ENCODE assay signal across 31 cellular contexts in the genomic region with DNA sequence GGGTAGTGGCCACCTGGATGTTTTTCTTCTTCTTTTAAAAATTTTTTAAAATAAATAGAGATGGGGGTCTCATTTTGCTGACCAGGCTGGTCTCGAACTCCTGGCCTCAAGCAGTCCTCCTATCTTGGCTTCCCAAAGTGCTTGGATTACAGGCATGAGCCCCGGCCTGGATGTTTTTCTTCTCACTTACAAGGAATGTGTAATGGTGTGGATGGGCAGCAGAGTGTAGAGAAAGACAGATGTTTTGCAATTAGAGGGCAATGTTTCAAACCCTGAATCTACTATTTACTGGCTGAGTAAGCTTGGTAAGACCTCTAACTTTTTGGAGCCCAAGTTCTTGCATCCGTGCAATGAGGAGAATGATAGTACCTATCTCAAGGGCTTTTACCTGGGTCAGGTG. TPM values are rescaled to one million over a fixed set of nuclear protein-coding genes. Genes with fewer than 3 reads are reported as not detected.
DNase-seq lines count a peak whose midpoint lies in the region; ATAC-seq and TF ChIP-seq lines count a peak whose summit lies in the region.
"Had no signal": no experiment of that assay in that cellular context is flagged by ENCODE, and none has a peak within 500 bp of the region (broad histone marks: within the 10 kb centered on the region; RNA-seq: fewer than 3 reads in every experiment).

No MANE protein-coding gene starts in this region.

- ATAC-seq in left lobe of liver (peak; percentile 31), GM19452 (IDR thresholded peaks at IDR 0.05; ENCODE audit: unreplicated experiment) (no peak)
- ATAC-seq: Panc1, pancreas had no signal

- no peak overlapping the region for H2AFZ ChIP-seq in fibroblast of lung (ENCODE audit: low read length)

- no peak overlapping the region for H3K4me3 ChIP-seq in fibroblast of lung (replicated peaks in 1 of 4; ENCODE audit: control extremely low read depth in 1 of 4, insufficient read depth in 1 of 4, low read depth in 3 of 4, low read length in 4 of 4)
- H3K4me3 ChIP-seq: ascending aorta, esophagus muscularis mucosa, HAP-1, pancreas, right atrium auricular region, spleen, upper lobe of left lung had no signal

- no peaks in the 10 kb centered on the region for H3K36me3 ChIP-seq in fibroblast of lung (ENCODE audit: control insufficient read depth, insufficient read depth, low read length)
- H3K36me3 ChIP-seq: ascending aorta, esophagus muscularis mucosa, HAP-1, pancreas, right atrium auricular region, spleen, upper lobe of left lung had no signal

- H3K9me3 ChIP-seq in fibroblast of lung (ENCODE audit: control insufficient read depth, insufficient read depth, low read depth, low read length): no peaks in the 10 kb centered on the region
- H3K9me3 ChIP-seq: esophagus muscularis mucosa, HAP-1, pancreas, right atrium auricular region, upper lobe of left lung had no signal

- H3K4me2 ChIP-seq in fibroblast of lung (ENCODE audit: extremely low read depth, insufficient read depth, low read length): no peak overlapping the region

- H3K27ac ChIP-seq in fibroblast of lung (ENCODE audit: insufficient read depth, low read length): no peak overlapping the region
- H3K27ac ChIP-seq: ascending aorta, esophagus muscularis mucosa, pancreas, right atrium auricular region, spleen, upper lobe of left lung had no signal

- DNase-seq in AG20443 (ENCODE audit: low spot score) (peak; percentile 69), M059J (ENCODE audit: low read depth) (peak; percentile 21), fibroblast of lung (ENCODE audit: low read depth in 2 of 2) (peak; percentile 18 to 24), left lobe of liver (ENCODE audit: low spot score) (no peak), NOMO-1 (lab: John Stamatoyannopoulos, UW; ENCODE audit: unreplicated experiment in 2 of 2) (no peak), T-helper 9 cell (no peak)
- DNase-seq in activated CD4-positive, alpha-beta T cell treated with anti-CD3 and anti-CD28 coated beads, Interleukin-2, amount 50 U/mL, for 1 hour: no peak
- DNase-seq: activated CD4-positive, CD25-positive, alpha-beta regulatory T cell treated with anti-CD3 and anti-CD28 coated beads, Interleukin-2, amount 50 U/mL, for 72 hours; activated effector memory CD4-positive, alpha-beta T cell treated with Interleukin-2 at 50 U/mL for 16 hours; activated T-cell treated with anti-CD3 and anti-CD28 coated beads for 4 hours; caudate nucleus; CD4-positive, CD25-positive, alpha-beta regulatory T cell; endodermal cell; kidney; mammary epithelial cell; MM.1S; NCI-H1417; NCI-H2029 treated with DMSO at 0.1 percent for 48 hours; NCI-H69; pancreas; SIG-M5; spleen; stimulated activated CD4-positive, alpha-beta T cell treated with anti-CD3 and anti-CD28 coated beads, Interleukin-2, amount 100 ng/mL, for 48 hours; SW 1271; upper lobe of left lung had no signal

- H4K20me1 ChIP-seq in fibroblast of lung (ENCODE audit: control insufficient read depth, extremely low read depth, insufficient read depth, low read length): no peaks in the 10 kb centered on the region

- no peaks in the 10 kb centered on the region for H3K4me1 ChIP-seq in fibroblast of lung (ENCODE audit: control insufficient read depth, extremely low read depth, insufficient read depth, low read length)
- H3K4me1 ChIP-seq: ascending aorta, esophagus muscularis mucosa, HAP-1, pancreas, right atrium auricular region, spleen, upper lobe of left lung had no signal

- no peak for TF ChIP-seq CTCF in fibroblast of lung (conservative IDR thresholded peaks at IDR 0.05 in 1 of 2, IDR thresholded peaks at IDR 0.05 in 1 of 2; ENCODE audit: low read depth in 1 of 2, low read length in 2 of 2)

- H3K9ac ChIP-seq in fibroblast of lung (ENCODE audit: insufficient read depth, low read length): no peak overlapping the region

- no peaks in the 10 kb centered on the region for H3K79me2 ChIP-seq in fibroblast of lung (ENCODE audit: control insufficient read depth, insufficient read depth, low read length)

- H3K27me3 ChIP-seq in fibroblast of lung (ENCODE audit: control insufficient read depth, insufficient read depth, low read length): no peaks in the 10 kb centered on the region
- H3K27me3 ChIP-seq: ascending aorta, esophagus muscularis mucosa, pancreas, right atrium auricular region, spleen, upper lobe of left lung had no signal

RNA-seq across cellular contexts. Expression of a gene that starts 48.1 kb away (rescaled TPM):
- total RNA-seq in M059J (2014; rRNA removed; shearing (Covaris generic)): 4.9 and 5.4 TPM in 2 replicates
- total RNA-seq in fibroblast of lung (4.6 and 5.4 TPM in 2 replicates), left lobe of liver (5.0 TPM)
- 4.8 and 5.4 TPM in 2 replicates for polyA plus RNA-seq in fibroblast of lung
- 4.2 and 4.4 TPM in 2 replicates for polyA plus RNA-seq in fibroblast of lung (2012)
- polyA minus RNA-seq in fibroblast of lung (ENCODE audit: low replicate concordance): 7.5 and 18.0 TPM in 2 replicates

Comparison
In these comparisons a context has a peak if more than half of its experiments do, and no peak if none do; other contexts are left out.
1. DNase-seq: peak in AG20443 (single experiment), M059J (single experiment) and fibroblast of lung (2 of 2); none in left lobe of liver (single experiment), activated CD4-positive, alpha-beta T cell treated with anti-CD3 and anti-CD28 coated beads, Interleukin-2, amount 50 U/mL, for 1 hour (single experiment), NOMO-1 (0 of 2) and T-helper 9 cell (single experiment).